In genomic region chr16:56919099-56919800, GRCh38 we compare ENCODE assay signal across 1 cellular context.
TF ChIP-seq lines count a peak whose summit lies in the region.

No MANE protein-coding gene starts in this region.

TF ChIP-seq in HepG2, 621 proteins besides CTCF, POLR2A, EP300 and RAD21 (continues in another document):
- TF ChIP-seq ATF1 (CRISPR knock-in tag; IDR thresholded peaks at IDR 0.05) (peak; percentile 68), ZNF724P (CRISPR knock-in tag; IDR thresholded peaks at IDR 0.05; ENCODE audit: borderline replicate concordance) (peak; percentile 81; the same call in 1 of the 2 replicates), ZNF747 (CRISPR knock-in tag; IDR thresholded peaks at IDR 0.05; ENCODE audit: borderline replicate concordance) (peak; percentile 87), ZNF138 (CRISPR knock-in tag; IDR thresholded peaks at IDR 0.05; ENCODE audit: low read depth) (0 out of 2 replicates have a peak, but pooled peaks have one; percentile 69), ARNTL (CRISPR knock-in tag; IDR thresholded peaks at IDR 0.05) (peak; percentile 87; the same call in 1 of the 2 replicates), ELF1 (CRISPR knock-in tag; IDR thresholded peaks at IDR 0.05) (peak; percentile 61), STAT5B (CRISPR knock-in tag; IDR thresholded peaks at IDR 0.05) (no peak), ZNF639 (CRISPR knock-in tag; conservative IDR thresholded peaks at IDR 0.05) (0 out of 2 replicates have a peak, but pooled peaks have one; percentile 57), CCDC6 (CRISPR knock-in tag; IDR thresholded peaks at IDR 0.05) (peak; percentile 87), ZNF670 (CRISPR knock-in tag; IDR thresholded peaks at IDR 0.05; ENCODE audit: borderline replicate concordance) (peak; percentile 86; the same call in 1 of the 2 replicates), EED (CRISPR knock-in tag; IDR thresholded peaks at IDR 0.05) (no peak), MED8 (CRISPR knock-in tag; IDR thresholded peaks at IDR 0.05; ENCODE audit: insufficient replicate concordance) (peak; percentile 85), HDAC2 (CRISPR knock-in tag; IDR thresholded peaks at IDR 0.05) (peak; percentile 96), POGK (CRISPR knock-in tag; conservative IDR thresholded peaks at IDR 0.05) (peak; percentile 81), ZBTB49 (CRISPR knock-in tag; IDR thresholded peaks at IDR 0.05; ENCODE audit: borderline replicate concordance) (no peak), CEBPZ (IDR thresholded peaks at IDR 0.05; ENCODE audit: low read length) (no peak), DNMT1 (CRISPR knock-in tag; IDR thresholded peaks at IDR 0.05) (no peak), TRIM24 (CRISPR knock-in tag; IDR thresholded peaks at IDR 0.05) (peak; percentile 84), RCOR2 (CRISPR knock-in tag; IDR thresholded peaks at IDR 0.05) (peak; percentile 88), CENPT (CRISPR knock-in tag; IDR thresholded peaks at IDR 0.05; ENCODE audit: low read depth) (no peak), FOXO1 (CRISPR knock-in tag; IDR thresholded peaks at IDR 0.05) (peak; percentile 91), ZNF513 (CRISPR knock-in tag; conservative IDR thresholded peaks at IDR 0.05) (no peak), ETV6 (CRISPR knock-in tag; conservative IDR thresholded peaks at IDR 0.05) (no peak), ZNF615 (CRISPR knock-in tag; IDR thresholded peaks at IDR 0.05; ENCODE audit: borderline replicate concordance) (no peak), ZNF484 (CRISPR knock-in tag; IDR thresholded peaks at IDR 0.05; ENCODE audit: borderline replicate concordance, low read depth) (no peak), ZNF496 (CRISPR knock-in tag; IDR thresholded peaks at IDR 0.05; ENCODE audit: insufficient replicate concordance) (no peak), ZNF124 (CRISPR knock-in tag; IDR thresholded peaks at IDR 0.05) (peak; percentile 83; the same call in 1 of the 2 replicates), GFI1 (CRISPR knock-in tag; IDR thresholded peaks at IDR 0.05; ENCODE audit: borderline replicate concordance) (peak; percentile 65; the same call in 1 of the 2 replicates), THRA (CRISPR knock-in tag; IDR thresholded peaks at IDR 0.05; ENCODE audit: borderline replicate concordance) (peak; percentile 94), TBX3 (IDR thresholded peaks at IDR 0.05; ENCODE audit: borderline replicate concordance) (0 out of 2 replicates have a peak, but pooled peaks have one; percentile 62), NR2F1 (CRISPR knock-in tag; IDR thresholded peaks at IDR 0.05) (peak; percentile 83 to 90), ZNF414 (CRISPR knock-in tag; IDR thresholded peaks at IDR 0.05) (no peak), NFKB2 (CRISPR knock-in tag; IDR thresholded peaks at IDR 0.05; ENCODE audit: borderline replicate concordance) (no peak; the same call in 1 of the 2 replicates), ZNF430 (CRISPR knock-in tag; IDR thresholded peaks at IDR 0.05) (peak; percentile 70; the same call in 1 of the 2 replicates), NCOA1 (CRISPR knock-in tag; IDR thresholded peaks at IDR 0.05) (peak; percentile 68), SALL1 (CRISPR knock-in tag; IDR thresholded peaks at IDR 0.05) (peak; percentile 99), REPIN1 (CRISPR knock-in tag; IDR thresholded peaks at IDR 0.05; ENCODE audit: borderline replicate concordance, low read depth) (peak; percentile 90), KAT2B (IDR thresholded peaks at IDR 0.05; ENCODE audit: borderline replicate concordance, low read depth, low read length) (no peak), HHEX (CRISPR knock-in tag; IDR thresholded peaks at IDR 0.05) (peak; percentile 65)
- TF ChIP-seq, protein P1, sequence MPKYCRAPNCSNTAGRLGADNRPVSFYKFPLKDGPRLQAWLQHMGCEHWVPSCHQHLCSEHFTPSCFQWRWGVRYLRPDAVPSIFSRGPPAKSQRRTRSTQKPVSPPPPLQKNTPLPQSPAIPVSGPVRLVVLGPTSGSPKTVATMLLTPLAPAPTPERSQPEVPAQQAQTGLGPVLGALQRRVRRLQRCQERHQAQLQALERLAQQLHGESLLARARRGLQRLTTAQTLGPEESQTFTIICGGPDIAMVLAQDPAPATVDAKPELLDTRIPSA (CRISPR knock-in tag; IDR thresholded peaks at IDR 0.05; ENCODE audit: borderline replicate concordance): no peak; the same call in 1 of the 2 replicates
- TF ChIP-seq, protein P2, sequence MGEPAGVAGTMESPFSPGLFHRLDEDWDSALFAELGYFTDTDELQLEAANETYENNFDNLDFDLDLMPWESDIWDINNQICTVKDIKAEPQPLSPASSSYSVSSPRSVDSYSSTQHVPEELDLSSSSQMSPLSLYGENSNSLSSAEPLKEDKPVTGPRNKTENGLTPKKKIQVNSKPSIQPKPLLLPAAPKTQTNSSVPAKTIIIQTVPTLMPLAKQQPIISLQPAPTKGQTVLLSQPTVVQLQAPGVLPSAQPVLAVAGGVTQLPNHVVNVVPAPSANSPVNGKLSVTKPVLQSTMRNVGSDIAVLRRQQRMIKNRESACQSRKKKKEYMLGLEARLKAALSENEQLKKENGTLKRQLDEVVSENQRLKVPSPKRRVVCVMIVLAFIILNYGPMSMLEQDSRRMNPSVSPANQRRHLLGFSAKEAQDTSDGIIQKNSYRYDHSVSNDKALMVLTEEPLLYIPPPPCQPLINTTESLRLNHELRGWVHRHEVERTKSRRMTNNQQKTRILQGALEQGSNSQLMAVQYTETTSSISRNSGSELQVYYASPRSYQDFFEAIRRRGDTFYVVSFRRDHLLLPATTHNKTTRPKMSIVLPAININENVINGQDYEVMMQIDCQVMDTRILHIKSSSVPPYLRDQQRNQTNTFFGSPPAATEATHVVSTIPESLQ (CRISPR knock-in tag; conservative IDR thresholded peaks at IDR 0.05): no peak
